ENCODE assay signal across 22 cellular contexts in the genomic region with DNA sequence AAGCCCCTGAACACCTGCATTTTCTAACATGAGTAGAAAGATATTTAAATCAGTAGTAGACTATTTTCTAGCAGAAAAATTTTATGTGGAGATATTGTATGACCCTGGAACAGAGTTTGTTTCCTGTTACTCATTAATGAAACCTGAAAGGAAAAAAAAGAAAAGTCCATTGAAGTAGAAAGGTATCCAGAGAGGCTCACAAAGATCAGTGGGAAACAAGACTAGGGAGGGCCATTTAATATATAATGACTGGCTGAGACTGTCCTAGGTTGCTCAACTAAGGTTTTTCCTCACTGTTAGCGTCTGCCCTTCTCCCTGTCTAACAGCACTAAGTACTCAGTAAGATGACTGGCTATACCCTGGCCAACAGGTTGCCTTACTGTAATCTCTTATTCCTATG.
"Had no signal": no experiment of that assay in that cellular context is flagged by ENCODE, and none has a peak within 500 bp of the region (broad histone marks: within the 10 kb centered on the region; RNA-seq: fewer than 3 reads in every experiment).

No MANE protein-coding gene starts in this region.

- H3K36me3 ChIP-seq: MG63, SJSA1 had no signal

- H3K27ac ChIP-seq: HL-60, SJSA1, SK-N-MC had no signal

- H3K4me1 ChIP-seq: SJSA1 had no signal

- H3K4me3 ChIP-seq: MG63, SJSA1, SK-N-MC had no signal

- FAIRE-seq: RCC 7860 had no signal

- DNase-seq: IMR-90, Karpas-422, KG1, MG63, NCI-H1092, NCI-H1105 treated with DMSO at 0.1 percent for 48 hours, NCI-H1417 treated with DMSO at 0.1 percent for 48 hours, NCI-H146, NCI-H1694 treated with DMSO at 0.1 percent for 48 hours, NCI-H1930, NCI-H2081, NCI-H2107, NCI-H2227 treated with DMSO at 0.1 percent for 48 hours, NCI-H69, NCI-H774, Right ventricle myocardium superior, RPMI8226, SIG-M5 had no signal

- H3K9me3 ChIP-seq: MG63, SJSA1 had no signal

- H3K27me3 ChIP-seq: MG63, SJSA1 had no signal
